In the genomic region with DNA sequence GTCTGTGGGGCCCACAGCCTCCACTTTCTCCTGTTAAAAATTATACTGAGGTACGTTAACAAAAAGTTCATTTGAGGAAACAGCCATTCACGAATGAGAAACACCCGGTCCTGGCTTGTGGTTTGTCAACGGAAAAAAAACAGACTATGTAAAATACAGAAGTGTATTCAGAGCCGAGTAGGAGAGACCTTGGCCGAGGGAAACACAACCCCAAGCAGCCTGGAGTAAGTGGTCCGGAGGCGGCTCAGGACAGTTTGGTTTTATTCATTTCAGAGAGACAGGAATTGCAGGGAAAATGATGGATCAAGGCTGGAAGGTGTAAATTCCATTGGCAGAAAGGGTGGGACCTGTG, we compare ENCODE assay signal across 8 cellular contexts. TPM values are rescaled to one million over a fixed set of nuclear protein-coding genes. Genes with fewer than 3 reads are reported as not detected.
DNase-seq lines count a peak whose midpoint lies in the region; ATAC-seq lines count a peak whose summit lies in the region.

No MANE protein-coding gene starts in this region.

- peak overlapping the region; percentile 26 to 35 for H3K9ac ChIP-seq in duodenal mucosa (ENCODE audit: low read depth in 1 of 2, low read length in 2 of 2)

- no peaks in the 10 kb centered on the region for H3K9me3 ChIP-seq in duodenal mucosa (ENCODE audit: control insufficient read depth in 1 of 2, low read length in 2 of 2)

- no peaks in the 10 kb centered on the region for H3K36me3 ChIP-seq in duodenal mucosa (ENCODE audit: control insufficient read depth in 1 of 2, insufficient read depth in 2 of 2, low read length in 2 of 2)

- peaks cover 10 to 16% of the 10 kb centered on the region in 2 donors for H3K4me1 Mint-ChIP-seq in natural killer cell treated with Interleukin-12 subunit alpha and Interleukin-12 subunit beta and Interleukin-15 and Interleukin-18, amount 100 ng/mL, for 72 hours (ENCODE audit: low read depth in 2 of 2)

- H3K27me3 Mint-ChIP-seq in natural killer cell treated with Interleukin-12 subunit alpha and Interleukin-12 subunit beta and Interleukin-15 and Interleukin-18, amount 100 ng/mL, for 72 hours, result no peaks in the 10 kb centered on the region

- ATAC-seq in natural killer cell treated with Interleukin-12 subunit alpha and Interleukin-12 subunit beta and Interleukin-15 and Interleukin-18, amount 100 ng/mL, for 72 hours, result no peak
- no peak for ATAC-seq in GM19455 (IDR thresholded peaks at IDR 0.05; ENCODE audit: unreplicated experiment)
- ATAC-seq in HG02840 (IDR thresholded peaks at IDR 0.05; ENCODE audit: low FRiP score, unreplicated experiment), result no peak

- H3K4me3 Mint-ChIP-seq in natural killer cell treated with Interleukin-12 subunit alpha and Interleukin-12 subunit beta and Interleukin-15 and Interleukin-18, amount 100 ng/mL, for 72 hours, result peak overlapping the region; percentile 89

- H3K27me3 ChIP-seq in duodenal mucosa (ENCODE audit: control insufficient read depth in 1 of 2, insufficient read depth in 2 of 2, low read length in 2 of 2), result no peaks in the 10 kb centered on the region

- peak overlapping the region; percentile 44 for H3K27ac ChIP-seq in duodenal mucosa (ENCODE audit: low read depth, low read length)

- DNase-seq in NCI-H1417 (lab: John Stamatoyannopoulos, UW), result peak in 2 of 3 experiments; percentile 35 to 54
- no peak for DNase-seq in NCI-H1417 treated with DMSO at 0.1 percent for 48 hours (lab: John Stamatoyannopoulos, UW)
- peak; percentile 56 for DNase-seq in NOMO-1 treated with DMSO at 0.1 percent for 48 hours (lab: John Stamatoyannopoulos, UW; ENCODE audit: unreplicated experiment)
- DNase-seq in natural killer cell treated with Interleukin-12 subunit alpha and Interleukin-12 subunit beta and Interleukin-15 and Interleukin-18, amount 100 ng/mL, for 72 hours (ENCODE audit: low spot score), result no peak
- no peak for DNase-seq in HuH-7 (ENCODE audit: low spot score)

- peaks cover 5 to 15% of the 10 kb centered on the region in 2 donors for H3K4me1 ChIP-seq in duodenal mucosa (ENCODE audit: control insufficient read depth in 1 of 2, insufficient read depth in 2 of 2, low read length in 2 of 2)

- peak overlapping the region; percentile 66 to 70 for H3K27ac Mint-ChIP-seq in natural killer cell treated with Interleukin-12 subunit alpha and Interleukin-12 subunit beta and Interleukin-15 and Interleukin-18, amount 100 ng/mL, for 72 hours

- H3K9me3 Mint-ChIP-seq in natural killer cell treated with Interleukin-12 subunit alpha and Interleukin-12 subunit beta and Interleukin-15 and Interleukin-18, amount 100 ng/mL, for 72 hours, result no peaks in the 10 kb centered on the region

- peaks cover 6% of the 10 kb centered on the region for H3K36me3 Mint-ChIP-seq in natural killer cell treated with Interleukin-12 subunit alpha and Interleukin-12 subunit beta and Interleukin-15 and Interleukin-18, amount 100 ng/mL, for 72 hours

- peak overlapping the region; percentile 75 to 83 for H3K4me3 ChIP-seq in duodenal mucosa (ENCODE audit: low read depth in 1 of 2, low read length in 2 of 2)

RNA-seq across cellular contexts. Expression of gene ZNF439, which starts 0.7 kb away (rescaled TPM):
- 10 to 100 TPM in 1 of 2 donors, 1 to 10 TPM in 1; 9.5 to 13.9 TPM for total RNA-seq in natural killer cell treated with Interleukin-12 subunit alpha and Interleukin-12 subunit beta and Interleukin-15 and Interleukin-18, amount 100 ng/mL, for 72 hours

RNA-seq across cellular contexts. Expression of gene ZNF440, which starts 35.2 kb away (rescaled TPM):
- 10 to 100 TPM; 16.7 to 20.1 TPM for total RNA-seq in natural killer cell treated with Interleukin-12 subunit alpha and Interleukin-12 subunit beta and Interleukin-15 and Interleukin-18, amount 100 ng/mL, for 72 hours

RNA-seq across cellular contexts. Expression of gene ZNF69, which starts 38.3 kb away (rescaled TPM):
- total RNA-seq in natural killer cell treated with Interleukin-12 subunit alpha and Interleukin-12 subunit beta and Interleukin-15 and Interleukin-18, amount 100 ng/mL, for 72 hours, result 1 to 10 TPM; 3.0 to 3.5 TPM

RNA-seq across cellular contexts. Expression of gene ZNF491, which starts 50.9 kb away (rescaled TPM):
- total RNA-seq in natural killer cell treated with Interleukin-12 subunit alpha and Interleukin-12 subunit beta and Interleukin-15 and Interleukin-18, amount 100 ng/mL, for 72 hours, result 1 to 10 TPM; 1.7 to 1.8 TPM

Comparison
In these comparisons a context has a peak if more than half of its experiments do, and no peak if none do; other contexts are left out.
1. DNase-seq: peak in NCI-H1417 (2 of 3) and NOMO-1 treated with DMSO at 0.1 percent for 48 hours (single experiment); none in NCI-H1417 treated with DMSO at 0.1 percent for 48 hours (single experiment), natural killer cell treated with Interleukin-12 subunit alpha and Interleukin-12 subunit beta and Interleukin-15 and Interleukin-18, amount 100 ng/mL, for 72 hours (single experiment) and HuH-7 (single experiment).